In genomic region chr13:98532254-98532653, GRCh38 we compare ENCODE assay signal across 23 cellular contexts.
"Had no signal": no experiment of that assay in that cellular context is flagged by ENCODE, and none has a peak within 500 bp of the region (broad histone marks: within the 10 kb centered on the region; RNA-seq: fewer than 3 reads in every experiment).

No MANE protein-coding gene starts in this region.

- H3K27ac ChIP-seq: left lung, lower lobe of right lung, ovary, right lobe of liver, skin epidermis, upper lobe of left lung, VCaP had no signal

- H3K4me3 ChIP-seq: left lung, lower lobe of right lung, ovary, right lobe of liver, skin epidermis, upper lobe of left lung had no signal

- DNase-seq: activated CD4-positive, alpha-beta T cell treated with anti-CD3 and anti-CD28 coated beads for 48 hours; activated CD4-positive, alpha-beta T cell treated with anti-CD3 and anti-CD28 coated beads, Interleukin-2, amount 50 U/mL, for 48 hours; activated CD8-positive, alpha-beta memory T cell treated with anti-CD3 and anti-CD28 coated beads for 24 hours; activated naive CD4-positive, alpha-beta T cell; activated T-cell treated with anti-CD3 and anti-CD28 coated beads, Interleukin-2, amount 50 U/mL, for 1 hour; amygdala; central memory CD4-positive, alpha-beta T cell; effector CD4-positive, alpha-beta T cell; left lung; lower lobe of right lung; ovary; right lobe of liver; stimulated activated CD4-positive, alpha-beta T cell treated with anti-CD3 and anti-CD28 coated beads, Interleukin-12 subunit alpha, Interleukin-12 subunit beta, amount 100 ng/mL, for 4 hours; stimulated activated CD4-positive, alpha-beta T cell treated with anti-CD3 and anti-CD28 coated beads, Interleukin-4, amount 100 ng/mL, for 1 hour; stimulated activated naive CD8-positive, alpha-beta T cell treated with anti-CD3 and anti-CD28 coated beads, Interleukin-15, amount 100 ng/mL, for 72 hours; substantia nigra; T-helper 9 cell; upper lobe of left lung had no signal

- H3K9me3 Mint-ChIP-seq: dendritic cell treated with granulocyte-macrophage colony-stimulating factor and Interleukin-4, amounts not matched to agents 40 ng/mL and 50 ng/mL, for 4 days; nephron; stimulated activated naive CD8-positive, alpha-beta T cell treated with anti-CD3 and anti-CD28 coated beads, Interleukin-15, amount 100 ng/mL, for 72 hours had no signal

- ATAC-seq: left lung; lower lobe of right lung; right lobe of liver; stimulated activated naive CD8-positive, alpha-beta T cell treated with anti-CD3 and anti-CD28 coated beads, Interleukin-15, amount 100 ng/mL, for 72 hours had no signal

- H3K36me3 ChIP-seq: left lung, lower lobe of right lung, ovary, right lobe of liver, upper lobe of left lung had no signal

- H3K27ac Mint-ChIP-seq: dendritic cell treated with granulocyte-macrophage colony-stimulating factor and Interleukin-4, amounts not matched to agents 40 ng/mL and 50 ng/mL, for 4 days; nephron; progenitor cell of endocrine pancreas had no signal

- H3K27me3 Mint-ChIP-seq: dendritic cell treated with granulocyte-macrophage colony-stimulating factor and Interleukin-4, amounts not matched to agents 40 ng/mL and 50 ng/mL, for 4 days; progenitor cell of endocrine pancreas; stimulated activated naive CD8-positive, alpha-beta T cell treated with anti-CD3 and anti-CD28 coated beads, Interleukin-15, amount 100 ng/mL, for 72 hours had no signal

- H3K27me3 ChIP-seq: left lung, ovary, right lobe of liver, upper lobe of left lung had no signal

- H3K9me3 ChIP-seq: left lung, lower lobe of right lung, ovary, right lobe of liver, upper lobe of left lung had no signal

- H3K4me3 Mint-ChIP-seq: dendritic cell treated with granulocyte-macrophage colony-stimulating factor and Interleukin-4, amounts not matched to agents 40 ng/mL and 50 ng/mL, for 4 days; nephron had no signal
